Comparison of ENCODE assay signal across 4 cellular contexts in the genomic region with DNA sequence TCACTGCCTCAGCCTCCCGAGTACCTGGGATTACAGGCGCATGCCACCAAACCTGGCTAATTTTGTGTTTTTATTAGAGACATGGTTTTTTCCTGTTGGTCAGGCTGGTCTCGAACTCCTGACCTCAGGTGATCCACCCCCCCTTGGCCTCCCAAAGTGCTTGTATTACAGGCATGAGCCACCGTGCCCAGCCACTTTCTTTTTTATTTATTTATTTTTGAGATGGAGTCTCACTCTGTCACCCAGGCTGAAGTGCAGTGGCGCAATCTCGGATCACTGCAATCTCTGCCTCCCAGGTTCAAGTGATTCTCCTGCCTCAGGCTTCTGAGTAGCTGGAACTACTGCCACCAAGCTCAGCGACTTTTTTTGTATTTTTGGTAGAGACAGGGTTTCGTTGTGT. TPM values are rescaled to one million over a fixed set of nuclear protein-coding genes. Genes with fewer than 3 reads are reported as not detected.
DNase-seq lines count a peak whose midpoint lies in the region; ATAC-seq, FAIRE-seq and TF ChIP-seq lines count a peak whose summit lies in the region.
"Not testable (repeated sequence)": the region's sequence is repeated elsewhere in the genome, so short reads cannot be mapped to it uniquely, and the experiment has no call there.

No MANE protein-coding gene starts in this region.

- peak overlapping the region; percentile 49 for H3K56ac ChIP-seq in mesendoderm (ENCODE audit: low read length)

- intact Hi-C loops in K562 (cut with micrococcal nuclease); upper lobe of right lung (cut with DNase I): not testable (repeated sequence)
- intact Hi-C loops in HepG2 (cut with micrococcal nuclease; ENCODE audit: unreplicated experiment): loop anchor here (10.0 kb wide), 1 partner anchor 92 kb away; no protein-coding TSS in a partner anchor

- not testable (repeated sequence) for TF ChIP-seq POLR2A in K562 (conservative IDR thresholded peaks at IDR 0.05); HepG2 (IDR thresholded peaks at IDR 0.05; ENCODE audit: insufficient read depth in 1 of 2, low read depth in 2 of 2, low read length in 2 of 2)

- TF ChIP-seq RAD21 in K562 (CRISPR knock-in tag; conservative IDR thresholded peaks at IDR 0.05 in 1 of 2, IDR thresholded peaks at IDR 0.05 in 1 of 2); HepG2 (CRISPR knock-in tag; IDR thresholded peaks at IDR 0.05): not testable (repeated sequence)

- not testable (repeated sequence) for H3K27me3 ChIP-seq in K562 (ENCODE audit: control insufficient read depth in 2 of 2, insufficient read depth in 2 of 2, low read length in 2 of 2); HepG2 (ENCODE audit: control insufficient read depth in 1 of 2, insufficient read depth in 2 of 2, low read length in 2 of 2); mesendoderm (ENCODE audit: insufficient read depth, low read length, poor library complexity); upper lobe of right lung

- TF ChIP-seq CTCF in K562 (IDR thresholded peaks at IDR 0.05 in 2 of 3, conservative IDR thresholded peaks at IDR 0.05 in 1 of 3; ENCODE audit: insufficient read depth in 2 of 3, low read depth in 1 of 3, low read length in 3 of 3); HepG2 (CRISPR knock-in tag; IDR thresholded peaks at IDR 0.05); upper lobe of right lung (IDR thresholded peaks at IDR 0.05): not testable (repeated sequence)

- not testable (repeated sequence) for H3K4me3 ChIP-seq in K562; HepG2 (replicated peaks in 1 of 3; ENCODE audit: insufficient read depth in 1 of 3, low read depth in 2 of 3, low read length in 3 of 3); mesendoderm (ENCODE audit: low read length); upper lobe of right lung

- not testable (repeated sequence) for H4K5ac ChIP-seq in mesendoderm (ENCODE audit: low read length)

- H3K27ac ChIP-seq in K562 (ENCODE audit: extremely low read depth, low read depth, low read length); HepG2 (ENCODE audit: extremely low read length, insufficient read depth, low read length); mesendoderm (ENCODE audit: low read depth, low read length); upper lobe of right lung: not testable (repeated sequence)

- H4K20me1 ChIP-seq in K562 (replicated peaks; ENCODE audit: control insufficient read depth, insufficient read depth, low read length); HepG2 (ENCODE audit: insufficient read depth, low read length): not testable (repeated sequence)

- not testable (repeated sequence) for H3K4me2 ChIP-seq in K562 (ENCODE audit: insufficient read depth, low read length); HepG2 (ENCODE audit: low read depth, low read length); mesendoderm (ENCODE audit: low read length)

- in situ Hi-C loops in K562 (cut with MboI); HepG2 (cut with HindIII; ENCODE audit: extremely low pct_ligation_motif_present, low pct_unique_long_range_greater_than_20kb): not testable (repeated sequence)

- not testable (repeated sequence) for H3K23ac ChIP-seq in mesendoderm (ENCODE audit: low read length)

- not testable (repeated sequence) for FAIRE-seq in K562 (lab: Jason Lieb, UNC); HepG2 (lab: Jason Lieb, UNC)

- H3K4ac ChIP-seq in mesendoderm (ENCODE audit: low read depth, low read length): not testable (repeated sequence)

- POLR2A ChIA-PET in K562 (lab: Yijun Ruan, JAX): interaction anchor here (1.0 kb wide), 1 partner anchor 14 kb away, joined by 4 read pairs; no protein-coding TSS in a partner anchor
- POLR2A ChIA-PET in HepG2 (lab: Yijun Ruan, JAX): not testable (repeated sequence)

- H2AK5ac ChIP-seq in mesendoderm (ENCODE audit: low read length): not testable (repeated sequence)

- ATAC-seq in K562, HepG2, upper lobe of right lung: not testable (repeated sequence)

- not testable (repeated sequence) for H3K36me3 ChIP-seq in K562 (ENCODE audit: control insufficient read depth, insufficient read depth, low read length); HepG2 (replicated peaks in 1 of 2; ENCODE audit: control insufficient read depth in 1 of 2, insufficient read depth in 2 of 2, low read length in 2 of 2); mesendoderm (ENCODE audit: control insufficient read depth, insufficient read depth, low read length); upper lobe of right lung

- H3K79me2 ChIP-seq in K562 (ENCODE audit: control insufficient read depth, insufficient read depth, low read length); HepG2 (ENCODE audit: insufficient read depth, low read length); mesendoderm (ENCODE audit: control insufficient read depth, insufficient read depth, low read length): not testable (repeated sequence)

- H2BK120ac ChIP-seq in mesendoderm (ENCODE audit: low read depth, low read length): not testable (repeated sequence)

- BruUV-seq in K562 (replicated peaks; lab: Mats Ljungman, UMichigan); HepG2 (replicated peaks; lab: Mats Ljungman, UMichigan): not testable (repeated sequence)

- WGBS in K562 (ENCODE audit: insufficient coverage, low coverage, missing lambda C conversion rate): 13% methylated on average over 8 of the region's 8 CpGs
- 40% methylated on average over 8 of the region's 8 CpGs for WGBS in HepG2 (ENCODE audit: low lambda C conversion rate)
- WGBS in mesendoderm (ENCODE audit: extremely low coverage, insufficient coverage, low lambda C conversion rate): no CpG with 5 or more reads among the region's 8 CpGs

- DNase-seq in K562 (ENCODE audit: extremely low read depth in 1 of 4, low spot score in 3 of 4); HepG2 (ENCODE audit: low spot score); mesendoderm: not testable (repeated sequence)
- peak; percentile 67 for DNase-seq in upper lobe of right lung

- TF ChIP-seq EP300 in K562 (IDR thresholded peaks at IDR 0.05; ENCODE audit: low read length); HepG2 (IDR thresholded peaks at IDR 0.05; ENCODE audit: low read depth in 2 of 2, low read length in 2 of 2); HepG2 (CRISPR knock-in tag; IDR thresholded peaks at IDR 0.05; ENCODE audit: borderline replicate concordance): not testable (repeated sequence)

- H3K79me1 ChIP-seq in mesendoderm (ENCODE audit: low read length): not testable (repeated sequence)

- H3K9me3 ChIP-seq in K562 (replicated peaks; ENCODE audit: control insufficient read depth, insufficient read depth, low read depth, low read length); HepG2 (ENCODE audit: low read length); upper lobe of right lung: not testable (repeated sequence)

- H2BK5ac ChIP-seq in mesendoderm (ENCODE audit: low read length): not testable (repeated sequence)

- not testable (repeated sequence) for H2AFZ ChIP-seq in K562 (ENCODE audit: low read depth, low read length); HepG2 (ENCODE audit: low read length)

- H3K9ac ChIP-seq in K562 (ENCODE audit: insufficient read depth in 1 of 2, low read depth in 2 of 2, low read length in 2 of 2); HepG2 (ENCODE audit: insufficient read depth, low read depth, low read length); mesendoderm (ENCODE audit: low read length): not testable (repeated sequence)

- CTCF ChIA-PET in K562 (lab: Yijun Ruan, JAX; ENCODE audit: low intra/inter-chr PET ratio); HepG2 (lab: Yijun Ruan, JAX; ENCODE audit: low intra/inter-chr PET ratio, low total read pairs): not testable (repeated sequence)

- not testable (repeated sequence) for H2BK15ac ChIP-seq in mesendoderm (replicated peaks; ENCODE audit: low read depth)

- H4K8ac ChIP-seq in mesendoderm (ENCODE audit: low read depth, low read length): not testable (repeated sequence)

- H3K9me1 ChIP-seq in K562 (ENCODE audit: control insufficient read depth, insufficient read depth, low read length): not testable (repeated sequence)

- peak overlapping the region; percentile 22 for H3K18ac ChIP-seq in mesendoderm (ENCODE audit: low read length)

- H3K4me1 ChIP-seq in K562 (replicated peaks in 1 of 2; ENCODE audit: control insufficient read depth in 2 of 2, insufficient read depth in 2 of 2, low read length in 2 of 2); mesendoderm (ENCODE audit: control insufficient read depth, low read depth, low read length); upper lobe of right lung: not testable (repeated sequence)
- peaks cover 65% of the 10 kb centered on the region for H3K4me1 ChIP-seq in HepG2 (ENCODE audit: insufficient read depth, low read length)

RNA-seq across cellular contexts. Expression of a gene that starts 17.3 kb away (rescaled TPM):
- 28.3 and 61.3 TPM in 2 replicates for total RNA-seq in K562 (2011; cell fraction: chromatin; rRNA removed; ENCODE audit: low replicate concordance)
- total RNA-seq in K562 (2011; cell fraction: nucleolus; rRNA removed): 17.8 and 25.7 TPM in 2 replicates
- 37.4 and 58.5 TPM in 2 replicates for total RNA-seq in K562 (2011; cell fraction: nucleoplasm; rRNA removed)
- 10.9 and 11.2 TPM in 2 replicates for total RNA-seq in K562 (2014; rRNA removed)
- 14.3 and 17.4 TPM in 2 replicates for total RNA-seq in K562 (2014; rRNA removed; fragmentation: Illumina TruSeq; extraction: Trizol)
- 12.5 and 12.7 TPM in 2 replicates for total RNA-seq in K562 (2015; rRNA removed; fragmentation: Illumina TruSeq; extraction: Trizol)
- total RNA-seq in K562 (2021): 11.9 and 13.7 TPM in 2 replicates
- 11.7 and 13.0 TPM in 2 replicates for polyA plus RNA-seq in K562 (2011; rRNA removed)
- 9.5 and 11.8 TPM in 2 replicates for polyA plus RNA-seq in K562 (2011; cell fraction: cytosol; rRNA removed)
- 9.6 and 15.1 TPM in 2 replicates for polyA plus RNA-seq in K562 (2011; cell fraction: nucleus; rRNA removed)
- polyA plus RNA-seq in K562 (2012): 9.5 and 13.5 TPM in 2 replicates
- polyA plus RNA-seq in K562 (2014; fragmentation: Illumina TruSeq; extraction: Trizol): 13.1 and 13.5 TPM in 2 replicates
- polyA plus RNA-seq in K562 (2014; fragmentation: Nextera tagmentation; extraction: Ambion mirVana): 1 to 10 TPM; 4.1 to 6.5 TPM
- 9.6 and 14.0 TPM in 2 replicates for polyA plus RNA-seq in K562 (2014; rRNA removed)
- polyA minus RNA-seq in K562 (2011; rRNA and poly(A)+ RNA removed): 18.0 and 18.4 TPM in 2 replicates
- polyA minus RNA-seq in K562 (2011; cell fraction: cytosol; rRNA and poly(A)+ RNA removed): 6.7 and 9.7 TPM in 2 replicates
- polyA minus RNA-seq in K562 (2011; cell fraction: nucleus; rRNA and poly(A)+ RNA removed): 9.2 and 18.0 TPM in 2 replicates
- total RNA-seq in HepG2 (2016; rRNA removed; fragmentation: Illumina TruSeq; extraction: Trizol): 27.9 and 28.6 TPM in 2 replicates
- total RNA-seq in HepG2 (2016; cell fraction: cytosol; rRNA removed; fragmentation: Illumina TruSeq; extraction: Trizol; ENCODE audit: low read depth): 12.9 and 14.7 TPM in 2 replicates
- 27.3 TPM in 2 replicates for total RNA-seq in HepG2 (2016; cell fraction: insoluble cytoplasmic fraction; rRNA removed; fragmentation: Illumina TruSeq; extraction: Trizol)
- total RNA-seq in HepG2 (2016; cell fraction: membrane; rRNA removed; fragmentation: Illumina TruSeq; extraction: Trizol): 34.8 and 35.5 TPM in 2 replicates
- total RNA-seq in HepG2 (2016; cell fraction: nucleus; rRNA removed; fragmentation: Illumina TruSeq; extraction: Trizol): 31.3 and 31.4 TPM in 2 replicates
- polyA plus RNA-seq in HepG2 (2011; rRNA removed): 15.4 and 16.0 TPM in 2 replicates
- 12.9 and 14.9 TPM in 2 replicates for polyA plus RNA-seq in HepG2 (2011; cell fraction: cytosol; rRNA removed)
- 15.0 and 21.0 TPM in 2 replicates for polyA plus RNA-seq in HepG2 (2011; cell fraction: nucleus; rRNA removed)
- 22.2 and 25.1 TPM in 2 replicates for polyA plus RNA-seq in HepG2 (2012)
- polyA plus RNA-seq in HepG2 (2016; cell fraction: cytosol; fragmentation: Illumina TruSeq; extraction: Trizol; ENCODE audit: low read depth): 7.5 TPM in 2 replicates
- polyA plus RNA-seq in HepG2 (2016; cell fraction: insoluble cytoplasmic fraction; fragmentation: Illumina TruSeq; extraction: Trizol; ENCODE audit: low read depth): 29.2 and 30.6 TPM in 2 replicates
- 18.6 and 19.2 TPM in 2 replicates for polyA plus RNA-seq in HepG2 (2016; cell fraction: membrane; fragmentation: Illumina TruSeq; extraction: Trizol; ENCODE audit: low read depth)
- 36.1 and 41.1 TPM in 2 replicates for polyA plus RNA-seq in HepG2 (2016; cell fraction: nucleus; fragmentation: Illumina TruSeq; extraction: Trizol; ENCODE audit: insufficient read depth, low read depth)
- 34.2 and 46.5 TPM in 2 replicates for polyA minus RNA-seq in HepG2 (2011; rRNA and poly(A)+ RNA removed; ENCODE audit: low replicate concordance)
- polyA minus RNA-seq in HepG2 (2011; cell fraction: cytosol; rRNA and poly(A)+ RNA removed): 16.2 and 16.6 TPM in 2 replicates
- polyA minus RNA-seq in HepG2 (2011; cell fraction: nucleus; rRNA and poly(A)+ RNA removed): 47.6 and 57.8 TPM in 2 replicates
- polyA plus RNA-seq in mesendoderm (2013, experiment 1 of 2): 35.5 TPM
- 34.9 TPM for polyA plus RNA-seq in mesendoderm (2013, experiment 2 of 2)
- 24.8 TPM for total RNA-seq in upper lobe of right lung
